14 cellular contexts compared by ENCODE assay signal in the genomic region with DNA sequence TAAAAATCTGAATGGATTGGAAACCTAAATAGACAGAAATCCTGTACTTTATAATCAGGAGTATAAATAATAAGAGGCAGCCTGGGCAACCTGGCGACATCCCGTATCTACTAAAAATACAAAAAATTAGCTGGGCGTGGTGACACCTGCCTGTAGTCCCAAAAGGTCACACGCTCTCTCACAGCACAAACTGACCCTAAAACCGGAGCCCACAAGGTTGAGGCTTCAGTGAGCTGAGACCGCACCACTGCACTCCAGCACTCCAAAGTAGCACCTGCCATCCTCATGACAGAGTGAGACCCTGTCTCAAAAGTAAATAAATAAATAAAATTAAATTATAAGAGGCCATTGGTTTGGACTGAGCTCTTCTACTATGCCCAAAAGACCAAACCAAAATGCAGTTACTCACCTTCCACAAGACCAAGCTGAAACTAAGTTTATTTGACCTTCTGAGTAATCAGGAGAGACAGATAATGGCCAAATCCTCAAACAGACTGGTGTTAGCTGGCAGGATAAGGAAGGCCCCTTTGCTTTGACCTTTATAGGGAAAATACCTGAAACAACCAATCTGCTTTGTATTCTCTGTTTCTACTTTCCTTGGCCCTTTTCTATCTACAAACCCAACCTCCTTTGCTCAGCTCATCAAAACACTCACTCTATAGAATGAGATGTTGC. TPM values are rescaled to one million over a fixed set of nuclear protein-coding genes. Genes with fewer than 3 reads are reported as not detected.
DNase-seq lines count a peak whose midpoint lies in the region; ATAC-seq, FAIRE-seq and TF ChIP-seq lines count a peak whose summit lies in the region.
"Had no signal": no experiment of that assay in that cellular context is flagged by ENCODE, and none has a peak within 500 bp of the region (broad histone marks: within the 10 kb centered on the region; RNA-seq: fewer than 3 reads in every experiment).

No MANE protein-coding gene starts in this region.

- peak; percentile 25 for ATAC-seq in GM21381 (IDR thresholded peaks at IDR 0.05; ENCODE audit: unreplicated experiment)
- peak; percentile 36 for ATAC-seq in HG03439 (IDR thresholded peaks at IDR 0.05; ENCODE audit: unreplicated experiment)
- no peak for ATAC-seq in HepG2
- ATAC-seq: gastroesophageal sphincter had no signal

- CTCF ChIA-PET in HepG2 (lab: Yijun Ruan, JAX; ENCODE audit: low intra/inter-chr PET ratio, low total read pairs), result no interaction called here

- peaks cover 12% of the 10 kb centered on the region for H3K79me2 ChIP-seq in HepG2 (ENCODE audit: insufficient read depth, low read length)

- in situ Hi-C loops in HepG2 (cut with HindIII; ENCODE audit: extremely low pct_ligation_motif_present, low pct_unique_long_range_greater_than_20kb), result loop anchor here (10.0 kb wide), 1 partner anchor 152 kb away; a partner anchor contains a TSS

- H3K27me3 ChIP-seq in HepG2 (ENCODE audit: control insufficient read depth in 1 of 2, insufficient read depth in 2 of 2, low read length in 2 of 2), result no peaks in the 10 kb centered on the region; a peak in 1 of 5 replicates
- H3K27me3 ChIP-seq: gastroesophageal sphincter had no signal

- no peak overlapping the region for H2AFZ ChIP-seq in HepG2 (ENCODE audit: low read length)

- TF ChIP-seq EP300 in HepG2 (IDR thresholded peaks at IDR 0.05; ENCODE audit: low read depth in 2 of 2, low read length in 2 of 2), result no peak
- no peak for TF ChIP-seq EP300 in HepG2 (CRISPR knock-in tag; IDR thresholded peaks at IDR 0.05; ENCODE audit: borderline replicate concordance)

- no peak overlapping the region for H3K4me3 ChIP-seq in HepG2 (replicated peaks in 1 of 3; ENCODE audit: insufficient read depth in 1 of 3, low read depth in 2 of 3, low read length in 3 of 3)
- H3K4me3 ChIP-seq: gastroesophageal sphincter had no signal

- 0 out of 2 replicates have a peak, but pooled peaks cover 6% of the 10 kb centered on the region for H4K20me1 ChIP-seq in HepG2 (ENCODE audit: insufficient read depth, low read length)

- peaks cover 14% of the 10 kb centered on the region; the same call in 1 of the 2 replicates for H3K4me1 ChIP-seq in HepG2 (ENCODE audit: insufficient read depth, low read length)

- FAIRE-seq in GM18507 (lab: Jason Lieb, UNC) (peak; percentile 69), HepG2 (lab: Jason Lieb, UNC) (no peak)

- intact Hi-C loops in HepG2 (cut with micrococcal nuclease; ENCODE audit: unreplicated experiment), result loop anchor here (5.0 kb wide), 2 partner anchors 156 to 191 kb away; a partner anchor contains a TSS

- H3K9me3 ChIP-seq in HepG2 (ENCODE audit: low read length), result no peaks in the 10 kb centered on the region
- H3K9me3 ChIP-seq: gastroesophageal sphincter had no signal

- H3K27ac ChIP-seq in HepG2 (ENCODE audit: extremely low read length, insufficient read depth, low read length), result no peak overlapping the region
- H3K27ac ChIP-seq: gastroesophageal sphincter had no signal

- TF ChIP-seq RAD21 in HepG2 (CRISPR knock-in tag; IDR thresholded peaks at IDR 0.05), result no peak

- no peaks in the 10 kb centered on the region for H3K36me3 ChIP-seq in HepG2 (replicated peaks in 1 of 2; ENCODE audit: control insufficient read depth in 1 of 2, insufficient read depth in 2 of 2, low read length in 2 of 2)
- H3K36me3 ChIP-seq: gastroesophageal sphincter had no signal

- 4% methylated on average over 5 of the region's 6 CpGs for WGBS in HepG2 (ENCODE audit: low lambda C conversion rate)

- H3K4me2 ChIP-seq in HepG2 (ENCODE audit: low read depth, low read length), result peak overlapping the region; percentile 26; the same call in 1 of the 2 replicates

- POLR2A ChIA-PET in HepG2 (lab: Yijun Ruan, JAX), result no interaction called here

- no peak for TF ChIP-seq CTCF in HepG2 (CRISPR knock-in tag; IDR thresholded peaks at IDR 0.05)

- no peak overlapping the region for H3K9ac ChIP-seq in HepG2 (ENCODE audit: insufficient read depth, low read depth, low read length)

- DNase-seq in GM18507 (ENCODE audit: extremely low spot score, insufficient read length, low read depth), result no peak
- peak; percentile 25 for DNase-seq in HepG2 (ENCODE audit: low spot score)
- no peak for DNase-seq in epidermal melanocyte (ENCODE audit: insufficient read length, low spot score)
- DNase-seq in NCI-H187 treated with DMSO at 0.1 percent for 48 hours (lab: John Stamatoyannopoulos, UW), result no peak
- DNase-seq in NCI-H2107 treated with DMSO at 0.1 percent for 48 hours (lab: John Stamatoyannopoulos, UW; ENCODE audit: unreplicated experiment), result no peak
- no peak for DNase-seq in ureter (ENCODE audit: low spot score)
- DNase-seq: activated CD4-positive, CD25-positive, alpha-beta regulatory T cell; activated naive CD8-positive, alpha-beta T cell treated with anti-CD3 and anti-CD28 coated beads, Interleukin-2, amount 10 ng/mL, durations not matched to agents 7 days and 5 days; dermis blood vessel endothelial cell; NCI-H2081; Right ventricle myocardium superior had no signal

- BruUV-seq in HepG2 (replicated peaks; lab: Mats Ljungman, UMichigan), result no TSS peak

- TF ChIP-seq POLR2A in HepG2 (IDR thresholded peaks at IDR 0.05; ENCODE audit: insufficient read depth in 1 of 2, low read depth in 2 of 2, low read length in 2 of 2), result no peak

TF ChIP-seq in HepG2, 621 proteins besides CTCF, POLR2A, EP300 and RAD21 (continues in another document):
- TF ChIP-seq ELF4 (CRISPR knock-in tag; IDR thresholded peaks at IDR 0.05; ENCODE audit: borderline replicate concordance) (no peak), ZNF841 (CRISPR knock-in tag; IDR thresholded peaks at IDR 0.05; ENCODE audit: borderline replicate concordance) (no peak)
- TF ChIP-seq, protein P1, sequence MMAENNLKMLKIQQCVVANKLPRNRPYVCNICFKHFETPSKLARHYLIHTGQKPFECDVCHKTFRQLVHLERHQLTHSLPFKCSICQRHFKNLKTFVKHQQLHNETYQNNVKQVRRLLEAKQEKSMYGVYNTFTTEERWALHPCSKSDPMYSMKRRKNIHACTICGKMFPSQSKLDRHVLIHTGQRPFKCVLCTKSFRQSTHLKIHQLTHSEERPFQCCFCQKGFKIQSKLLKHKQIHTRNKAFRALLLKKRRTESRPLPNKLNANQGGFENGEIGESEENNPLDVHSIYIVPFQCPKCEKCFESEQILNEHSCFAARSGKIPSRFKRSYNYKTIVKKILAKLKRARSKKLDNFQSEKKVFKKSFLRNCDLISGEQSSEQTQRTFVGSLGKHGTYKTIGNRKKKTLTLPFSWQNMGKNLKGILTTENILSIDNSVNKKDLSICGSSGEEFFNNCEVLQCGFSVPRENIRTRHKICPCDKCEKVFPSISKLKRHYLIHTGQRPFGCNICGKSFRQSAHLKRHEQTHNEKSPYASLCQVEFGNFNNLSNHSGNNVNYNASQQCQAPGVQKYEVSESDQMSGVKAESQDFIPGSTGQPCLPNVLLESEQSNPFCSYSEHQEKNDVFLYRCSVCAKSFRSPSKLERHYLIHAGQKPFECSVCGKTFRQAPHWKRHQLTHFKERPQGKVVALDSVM (CRISPR knock-in tag; IDR thresholded peaks at IDR 0.05), result no peak

RNA-seq across cellular contexts. Expression of a gene that starts 3.2 kb away (rescaled TPM):
- 103 and 129 TPM in 2 replicates for total RNA-seq in HepG2 (2016; rRNA removed; fragmentation: Illumina TruSeq; extraction: Trizol)
- total RNA-seq in HepG2 (2016; cell fraction: cytosol; rRNA removed; fragmentation: Illumina TruSeq; extraction: Trizol; ENCODE audit: low read depth), result 14.7 and 16.8 TPM in 2 replicates
- 101 and 129 TPM in 2 replicates for total RNA-seq in HepG2 (2016; cell fraction: insoluble cytoplasmic fraction; rRNA removed; fragmentation: Illumina TruSeq; extraction: Trizol)
- total RNA-seq in HepG2 (2016; cell fraction: membrane; rRNA removed; fragmentation: Illumina TruSeq; extraction: Trizol), result 43.8 and 46.7 TPM in 2 replicates
- total RNA-seq in HepG2 (2016; cell fraction: nucleus; rRNA removed; fragmentation: Illumina TruSeq; extraction: Trizol), result 46.5 and 52.3 TPM in 2 replicates
- polyA plus RNA-seq in HepG2 (2011; rRNA removed), result 48.3 and 66.5 TPM in 2 replicates
- 27.0 and 38.1 TPM in 2 replicates for polyA plus RNA-seq in HepG2 (2011; cell fraction: cytosol; rRNA removed)
- 17.7 and 23.5 TPM in 2 replicates for polyA plus RNA-seq in HepG2 (2011; cell fraction: nucleus; rRNA removed)
- polyA plus RNA-seq in HepG2 (2012), result 44.1 and 52.7 TPM in 2 replicates
- 10.1 and 11.7 TPM in 2 replicates for polyA plus RNA-seq in HepG2 (2016; cell fraction: cytosol; fragmentation: Illumina TruSeq; extraction: Trizol; ENCODE audit: low read depth)
- polyA plus RNA-seq in HepG2 (2016; cell fraction: insoluble cytoplasmic fraction; fragmentation: Illumina TruSeq; extraction: Trizol; ENCODE audit: low read depth), result 120 and 122 TPM in 2 replicates
- 23.5 and 26.4 TPM in 2 replicates for polyA plus RNA-seq in HepG2 (2016; cell fraction: membrane; fragmentation: Illumina TruSeq; extraction: Trizol; ENCODE audit: low read depth)
- 77.4 and 82.2 TPM in 2 replicates for polyA plus RNA-seq in HepG2 (2016; cell fraction: nucleus; fragmentation: Illumina TruSeq; extraction: Trizol; ENCODE audit: insufficient read depth, low read depth)
- 15.2 and 22.8 TPM in 2 replicates for polyA minus RNA-seq in HepG2 (2011; rRNA and poly(A)+ RNA removed; ENCODE audit: low replicate concordance)
- 37.9 and 38.2 TPM in 2 replicates for polyA minus RNA-seq in HepG2 (2011; cell fraction: cytosol; rRNA and poly(A)+ RNA removed)
- 28.3 and 37.0 TPM in 2 replicates for polyA minus RNA-seq in HepG2 (2011; cell fraction: nucleus; rRNA and poly(A)+ RNA removed)
- total RNA-seq in ureter, result 72.4 TPM

RNA-seq across cellular contexts. Expression of a gene that starts 59.3 kb away (rescaled TPM):
- total RNA-seq in HepG2 (2016; rRNA removed; fragmentation: Illumina TruSeq; extraction: Trizol), result 4.0 and 6.8 TPM in 2 replicates
- total RNA-seq in HepG2 (2016; cell fraction: cytosol; rRNA removed; fragmentation: Illumina TruSeq; extraction: Trizol; ENCODE audit: low read depth), result 5.0 and 5.6 TPM in 2 replicates
- 3.6 and 6.8 TPM in 2 replicates for total RNA-seq in HepG2 (2016; cell fraction: insoluble cytoplasmic fraction; rRNA removed; fragmentation: Illumina TruSeq; extraction: Trizol)
- total RNA-seq in HepG2 (2016; cell fraction: membrane; rRNA removed; fragmentation: Illumina TruSeq; extraction: Trizol), result 2.5 TPM in 2 replicates
- 8.2 and 8.3 TPM in 2 replicates for total RNA-seq in HepG2 (2016; cell fraction: nucleus; rRNA removed; fragmentation: Illumina TruSeq; extraction: Trizol)
- polyA plus RNA-seq in HepG2 (2011; rRNA removed), result 3.9 and 4.1 TPM in 2 replicates
- polyA plus RNA-seq in HepG2 (2011; cell fraction: cytosol; rRNA removed), result 1.1 and 1.8 TPM in 2 replicates
- 2.5 and 4.6 TPM in 2 replicates for polyA plus RNA-seq in HepG2 (2011; cell fraction: nucleus; rRNA removed)
- polyA plus RNA-seq in HepG2 (2012), result 4.6 TPM in 2 replicates
- polyA plus RNA-seq in HepG2 (2016; cell fraction: cytosol; fragmentation: Illumina TruSeq; extraction: Trizol; ENCODE audit: low read depth), result 0.23 and 0.25 TPM in 2 replicates
- polyA plus RNA-seq in HepG2 (2016; cell fraction: insoluble cytoplasmic fraction; fragmentation: Illumina TruSeq; extraction: Trizol; ENCODE audit: low read depth), result 8.2 and 8.5 TPM in 2 replicates
- 0.68 and 0.73 TPM in 2 replicates for polyA plus RNA-seq in HepG2 (2016; cell fraction: membrane; fragmentation: Illumina TruSeq; extraction: Trizol; ENCODE audit: low read depth)
- polyA plus RNA-seq in HepG2 (2016; cell fraction: nucleus; fragmentation: Illumina TruSeq; extraction: Trizol; ENCODE audit: insufficient read depth, low read depth), result 11.2 and 12.5 TPM in 2 replicates
- 8.6 and 10.3 TPM in 2 replicates for polyA minus RNA-seq in HepG2 (2011; rRNA and poly(A)+ RNA removed; ENCODE audit: low replicate concordance)
- 12.0 and 13.8 TPM in 2 replicates for polyA minus RNA-seq in HepG2 (2011; cell fraction: cytosol; rRNA and poly(A)+ RNA removed)
- 14.9 and 18.5 TPM in 2 replicates for polyA minus RNA-seq in HepG2 (2011; cell fraction: nucleus; rRNA and poly(A)+ RNA removed)
- total RNA-seq in ureter, result 23.4 TPM
